In genomic region chr3:82329300-82329699, GRCh38 we compare ENCODE assay signal across 15 cellular contexts.
DNase-seq lines count a peak whose midpoint lies in the region; ATAC-seq and TF ChIP-seq lines count a peak whose summit lies in the region.
"Had no signal": no experiment of that assay in that cellular context is flagged by ENCODE, and none has a peak within 500 bp of the region (broad histone marks: within the 10 kb centered on the region; RNA-seq: fewer than 3 reads in every experiment).

No MANE protein-coding gene starts in this region.

- no peaks in the 10 kb centered on the region for H3K27me3 ChIP-seq in right atrium auricular region
- H3K27me3 ChIP-seq in OCI-LY3 (ENCODE audit: low read depth, low read length) = no peaks in the 10 kb centered on the region
- no peaks in the 10 kb centered on the region for H3K27me3 ChIP-seq in upper lobe of right lung

- H3K27ac ChIP-seq in right atrium auricular region = no peak overlapping the region
- no peak overlapping the region for H3K27ac ChIP-seq in OCI-LY3 (ENCODE audit: low read length)
- H3K27ac ChIP-seq in upper lobe of right lung = no peak overlapping the region

- H3K79me2 ChIP-seq in OCI-LY3 (ENCODE audit: low read length) = no peaks in the 10 kb centered on the region

- H3K36me3 ChIP-seq in right atrium auricular region (no peaks in the 10 kb centered on the region), OCI-LY3 (replicated peaks; ENCODE audit: low read depth, low read length) (no peaks in the 10 kb centered on the region), upper lobe of right lung (no peaks in the 10 kb centered on the region)

- H4K20me1 ChIP-seq in OCI-LY3 (ENCODE audit: insufficient read depth, low read length) = no peaks in the 10 kb centered on the region

- peak; percentile 21 to 55 for TF ChIP-seq CTCF in right atrium auricular region (IDR thresholded peaks at IDR 0.05)
- TF ChIP-seq CTCF in OCI-LY3 (IDR thresholded peaks at IDR 0.05; ENCODE audit: low read depth, low read length) = peak; percentile 41
- TF ChIP-seq CTCF in endothelial cell (IDR thresholded peaks at IDR 0.05; ENCODE audit: unreplicated experiment) = peak; percentile 83
- peak; percentile 25 for TF ChIP-seq CTCF in upper lobe of right lung (IDR thresholded peaks at IDR 0.05)

- H3K9ac ChIP-seq in OCI-LY3 (ENCODE audit: low read length) = no peak overlapping the region

- H3K9me3 ChIP-seq in right atrium auricular region (no peaks in the 10 kb centered on the region), OCI-LY3 (ENCODE audit: insufficient read depth, low read length) (no peaks in the 10 kb centered on the region), upper lobe of right lung (no peaks in the 10 kb centered on the region)

- intact Hi-C loops in Right ventricle myocardium superior (cut with DNase I) (no loop called here), upper lobe of right lung (cut with DNase I) (no loop called here)

- H3K4me1 ChIP-seq in right atrium auricular region (no peaks in the 10 kb centered on the region), OCI-LY3 (ENCODE audit: low read length) (no peaks in the 10 kb centered on the region), upper lobe of right lung (no peaks in the 10 kb centered on the region)

- H3K4me3 ChIP-seq in right atrium auricular region = no peak overlapping the region
- H3K4me3 ChIP-seq in OCI-LY3 (ENCODE audit: low read length) = no peak overlapping the region
- H3K4me3 ChIP-seq in upper lobe of right lung = no peak overlapping the region
- H3K4me3 ChIP-seq: K562 had no signal

- DNase-seq in right atrium auricular region (ENCODE audit: low spot score) (no peak), Right ventricle myocardium superior (no peak), endothelial cell (ENCODE audit: low spot score) (no peak), upper lobe of right lung (no peak), GM19240 (ENCODE audit: insufficient read length, low spot score) (no peak), GDM1 (lab: John Stamatoyannopoulos, UW) (no peak)
- DNase-seq in activated CD4-positive, alpha-beta T cell treated with anti-CD3 and anti-CD28 coated beads, Interleukin-2, amount 50 U/mL, for 4 hours = no peak
- DNase-seq: CD4-positive, CD25-positive, alpha-beta regulatory T cell; naive thymus-derived CD8-positive, alpha-beta T cell; NCI-H2171 treated with DMSO at 0.1 percent for 48 hours; SHP77 had no signal

- H3K4me1 Mint-ChIP-seq in endothelial cell (ENCODE audit: unreplicated experiment) = no peaks in the 10 kb centered on the region
- H3K4me1 Mint-ChIP-seq: CD4-positive, CD25-positive, alpha-beta regulatory T cell; naive thymus-derived CD8-positive, alpha-beta T cell; stimulated activated memory B cell treated with anti-CD40 and anti-IgM and Interleukin-4, amounts not matched to agents 10 μg/mL and 1 μg/mL and 100 μg/mL, for 72 hours had no signal

- H3K36me3 Mint-ChIP-seq in endothelial cell (ENCODE audit: low read depth, unreplicated experiment) = no peaks in the 10 kb centered on the region
- H3K36me3 Mint-ChIP-seq: activated naive CD4-positive, alpha-beta T cell treated with anti-CD3 and anti-CD28 coated beads, Interleukin-2, amount 50 U/mL, for 72 hours; CD4-positive, CD25-positive, alpha-beta regulatory T cell; naive thymus-derived CD8-positive, alpha-beta T cell; stimulated activated memory B cell treated with anti-CD40 and anti-IgM and Interleukin-4, amounts not matched to agents 10 μg/mL and 1 μg/mL and 100 μg/mL, for 72 hours had no signal

- no peaks in the 10 kb centered on the region for H3K9me3 Mint-ChIP-seq in endothelial cell (ENCODE audit: unreplicated experiment)

- no peak overlapping the region for H3K27ac Mint-ChIP-seq in endothelial cell (ENCODE audit: unreplicated experiment)
- H3K27ac Mint-ChIP-seq: activated naive CD4-positive, alpha-beta T cell treated with anti-CD3 and anti-CD28 coated beads, Interleukin-2, amount 50 U/mL, for 72 hours; CD4-positive, CD25-positive, alpha-beta regulatory T cell; naive thymus-derived CD8-positive, alpha-beta T cell; stimulated activated memory B cell treated with anti-CD40 and anti-IgM and Interleukin-4, amounts not matched to agents 10 μg/mL and 1 μg/mL and 100 μg/mL, for 72 hours had no signal

- H3K4me3 Mint-ChIP-seq in endothelial cell (ENCODE audit: unreplicated experiment) = no peak overlapping the region
- H3K4me3 Mint-ChIP-seq: CD4-positive, CD25-positive, alpha-beta regulatory T cell; naive thymus-derived CD8-positive, alpha-beta T cell; stimulated activated memory B cell treated with anti-CD40 and anti-IgM and Interleukin-4, amounts not matched to agents 10 μg/mL and 1 μg/mL and 100 μg/mL, for 72 hours had no signal

- H2AFZ ChIP-seq in OCI-LY3 (ENCODE audit: low read depth, low read length) = no peak overlapping the region

- ATAC-seq in Right ventricle myocardium superior (ENCODE audit: poor library complexity) (no peak), upper lobe of right lung (no peak)
- ATAC-seq: activated naive CD4-positive, alpha-beta T cell treated with anti-CD3 and anti-CD28 coated beads, Interleukin-2, amount 50 U/mL, for 72 hours; K562; naive thymus-derived CD8-positive, alpha-beta T cell; stimulated activated memory B cell treated with anti-CD40 and anti-IgM and Interleukin-4, amounts not matched to agents 10 μg/mL and 1 μg/mL and 100 μg/mL, for 72 hours had no signal

- H3K27me3 Mint-ChIP-seq in endothelial cell (ENCODE audit: unreplicated experiment) = no peaks in the 10 kb centered on the region
- H3K27me3 Mint-ChIP-seq: CD4-positive, CD25-positive, alpha-beta regulatory T cell; naive thymus-derived CD8-positive, alpha-beta T cell; stimulated activated memory B cell treated with anti-CD40 and anti-IgM and Interleukin-4, amounts not matched to agents 10 μg/mL and 1 μg/mL and 100 μg/mL, for 72 hours had no signal

- H3K4me2 ChIP-seq in OCI-LY3 (ENCODE audit: low read length) = no peak overlapping the region

Comparison
In these comparisons a context has a peak if more than half of its experiments do, and no peak if none do; other contexts are left out.
1. CTCF ChIP-seq: peak in every context shown above with its lines; median percentile 83 in endothelial cell; 41 in OCI-LY3; 38 in right atrium auricular region; 25 in upper lobe of right lung.